ENCODE assay signal across 8 cellular contexts in the genomic region with DNA sequence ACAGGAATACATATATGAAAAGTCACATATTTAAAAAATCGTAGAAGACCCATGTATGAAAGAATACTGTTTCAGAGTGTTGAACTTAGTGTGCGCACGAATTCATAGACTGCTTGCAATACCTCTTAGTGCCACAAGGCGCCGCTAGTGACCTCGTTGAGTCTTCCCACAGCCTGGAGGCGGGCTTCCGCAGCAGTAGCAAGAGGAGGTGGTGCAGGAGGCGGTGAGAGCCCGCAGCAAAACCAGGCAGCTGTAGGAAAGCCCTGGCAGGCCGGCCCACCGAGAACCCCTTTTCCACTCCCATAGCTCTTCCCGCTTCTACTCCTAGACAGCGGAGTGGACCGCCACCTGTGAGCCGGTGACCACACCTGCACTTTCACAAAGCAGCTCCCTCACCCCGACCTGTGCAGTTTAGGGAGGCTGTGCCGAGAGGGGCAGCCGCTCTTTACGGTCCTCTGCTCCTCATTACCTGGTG. TPM values are rescaled to one million over a fixed set of nuclear protein-coding genes. Genes with fewer than 3 reads are reported as not detected.
DNase-seq lines count a peak whose midpoint lies in the region; ATAC-seq and TF ChIP-seq lines count a peak whose summit lies in the region.

No MANE protein-coding gene starts in this region.

- no peak for ATAC-seq in HG02840 (IDR thresholded peaks at IDR 0.05; ENCODE audit: low FRiP score, unreplicated experiment)

- DNase-seq in GM12864 (ENCODE audit: low read depth) (peak; percentile 40), H7 (peak; percentile 84), LNCaP clone FGC (ENCODE audit: low read depth) (no peak), T-helper 22 cell (ENCODE audit: low read depth) (peak; percentile 25), astrocyte of the cerebellum (ENCODE audit: low read depth) (peak; percentile 38), iPS-NIHi11 (ENCODE audit: low spot score) (peak; percentile 86), smooth muscle cell of the brain vasculature (ENCODE audit: low read depth, low spot score) (peak; percentile 36)

- TF ChIP-seq CTCF in GM12864 (IDR thresholded peaks at IDR 0.05; ENCODE audit: low read depth, low read length, missing control alignments) (peak; percentile 94), LNCaP clone FGC (IDR thresholded peaks at IDR 0.05; ENCODE audit: control insufficient read depth, extremely low read depth, insufficient read depth) (peak; percentile 52), astrocyte of the cerebellum (IDR thresholded peaks at IDR 0.05; ENCODE audit: low read depth, low read length, missing control alignments) (peak; percentile 89)

- no peaks in the 10 kb centered on the region; the same call in none of the 2 replicates for H3K36me3 ChIP-seq in H7 (replicated peaks; ENCODE audit: control insufficient read depth, insufficient read depth, low read length)

- no peaks in the 10 kb centered on the region; the same call in 1 of the 2 replicates for H3K27me3 ChIP-seq in H7 (ENCODE audit: control insufficient read depth, insufficient read depth, low read length)

- H3K4me3 ChIP-seq in GM12864 (ENCODE audit: low read depth, low read length) (no peak overlapping the region; the same call in 1 of the 2 replicates), H7 (ENCODE audit: insufficient read depth, low read depth, low read length) (peak overlapping the region; percentile 25), LNCaP clone FGC (ENCODE audit: low read depth, low read length) (no peak overlapping the region), astrocyte of the cerebellum (ENCODE audit: low read depth, low read length) (no peak overlapping the region)

- in situ Hi-C loops in astrocyte of the cerebellum (cut with HindIII; ENCODE audit: low sequenced_read_pairs) = no loop called here

RNA-seq across cellular contexts. Expression of a gene that starts 23.5 kb away (rescaled TPM):
- total RNA-seq in H7 (2014; rRNA removed; shearing (Covaris generic)) = 28.6 and 31.2 TPM in 2 replicates
